Comparison of ENCODE assay signal across 8 cellular contexts in the genomic region with DNA sequence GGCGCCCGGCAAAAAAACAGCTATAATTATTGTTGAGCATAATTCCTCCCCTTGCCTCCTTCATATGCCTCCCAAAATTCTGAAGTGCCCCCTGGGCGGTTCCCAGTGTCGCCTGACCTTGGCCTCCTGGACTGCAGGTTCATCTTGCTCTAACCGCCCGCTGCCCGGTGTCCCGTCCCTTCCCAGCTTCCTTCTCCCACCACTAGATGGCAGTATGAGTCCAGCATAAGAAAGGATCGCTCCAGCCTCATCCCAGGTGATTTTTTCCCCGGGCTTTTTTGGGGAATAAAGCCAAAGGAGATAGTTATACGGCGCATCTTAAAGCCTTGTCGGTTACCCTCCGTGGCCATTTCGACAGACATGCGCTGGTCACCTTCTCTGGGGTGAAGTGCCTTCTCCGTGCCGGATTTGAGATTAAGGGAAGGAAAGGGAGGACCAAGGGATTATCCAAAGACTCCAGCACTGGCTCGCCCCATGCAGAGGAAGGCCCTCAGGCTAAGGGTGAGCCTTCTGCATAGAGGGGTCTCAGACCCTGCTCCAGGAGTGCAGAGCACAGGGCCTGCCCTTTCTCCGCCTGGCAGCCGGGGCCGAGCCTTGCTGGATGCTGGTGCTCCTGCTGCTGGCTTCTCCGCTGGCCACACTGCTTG. TPM values are rescaled to one million over a fixed set of nuclear protein-coding genes. Genes with fewer than 3 reads are reported as not detected.
DNase-seq lines count a peak whose midpoint lies in the region; ATAC-seq and TF ChIP-seq lines count a peak whose summit lies in the region.

No MANE protein-coding gene starts in this region.

- H2AFZ ChIP-seq in mesenchymal stem cell (ENCODE audit: low read depth, low read length): no peak overlapping the region

- no peak overlapping the region for H3K18ac ChIP-seq in mesenchymal stem cell (ENCODE audit: low read depth in 1 of 2, low read length in 2 of 2)

- H2AK5ac ChIP-seq in mesenchymal stem cell (ENCODE audit: low read length, severe bottlenecking): no peak overlapping the region

- H2BK120ac ChIP-seq in mesenchymal stem cell (ENCODE audit: low read depth, low read length): no peak overlapping the region

- no peak overlapping the region for H3K4me3 Mint-ChIP-seq in Caco-2 (ENCODE audit: unreplicated experiment)
- no peak overlapping the region for H3K4me3 Mint-ChIP-seq in endothelial cell (ENCODE audit: unreplicated experiment)
- H3K4me3 Mint-ChIP-seq in stimulated activated memory B cell treated with anti-CD40 and anti-IgM and Interleukin-4, amounts not matched to agents 10 μg/mL and 1 μg/mL and 100 μg/mL, for 72 hours: no peak overlapping the region

- no peaks in the 10 kb centered on the region for H3K36me3 ChIP-seq in Caco-2 (ENCODE audit: control insufficient read depth, insufficient read depth, low read length)
- H3K36me3 ChIP-seq in mesenchymal stem cell (ENCODE audit: control insufficient read depth in 1 of 2, insufficient read depth in 2 of 2, low read depth in 1 of 2, low read length in 2 of 2): peaks cover 0 to 4% of the 10 kb centered on the region in 2 experiments

- H3K4me3 ChIP-seq in Caco-2 (ENCODE audit: low read depth, low read length) (no peak overlapping the region), mesenchymal stem cell (ENCODE audit: insufficient read depth in 1 of 2, low read depth in 1 of 2, low read length in 2 of 2) (no peak overlapping the region)

- H3K9me3 ChIP-seq in Caco-2 (no peaks in the 10 kb centered on the region), mesenchymal stem cell (ENCODE audit: control insufficient read depth, low read length) (no peaks in the 10 kb centered on the region)

- H3K27me3 Mint-ChIP-seq in Caco-2 (ENCODE audit: insufficient read depth, unreplicated experiment) (peaks cover 6% of the 10 kb centered on the region), endothelial cell (ENCODE audit: unreplicated experiment) (no peaks in the 10 kb centered on the region)
- H3K27me3 Mint-ChIP-seq in stimulated activated memory B cell treated with anti-CD40 and anti-IgM and Interleukin-4, amounts not matched to agents 10 μg/mL and 1 μg/mL and 100 μg/mL, for 72 hours: peaks cover 19% of the 10 kb centered on the region

- H3K4me1 ChIP-seq in Caco-2 (no peaks in the 10 kb centered on the region), mesenchymal stem cell (ENCODE audit: control insufficient read depth, insufficient read depth, low read depth, low read length) (peaks cover 2% of the 10 kb centered on the region)

- peak; percentile 81 to 88 for TF ChIP-seq CTCF in Caco-2 (IDR thresholded peaks at IDR 0.05; ENCODE audit: insufficient read depth in 1 of 2, low read depth in 1 of 2, low read length in 1 of 2, severe bottlenecking in 1 of 2, unreplicated experiment in 1 of 2)
- peak; percentile 86 for TF ChIP-seq CTCF in endothelial cell (IDR thresholded peaks at IDR 0.05; ENCODE audit: unreplicated experiment)

- intact Hi-C loops in Caco-2 (cut with micrococcal nuclease; ENCODE audit: unreplicated experiment): loop anchor here (1.0 to 5.0 kb wide), 4 partner anchors 124 to 557 kb away; partner anchors contain the start of gene ETV5

- no peak overlapping the region for H2BK5ac ChIP-seq in mesenchymal stem cell (ENCODE audit: low read depth, low read length, poor library complexity, severe bottlenecking)

- no peak overlapping the region for H3K23ac ChIP-seq in mesenchymal stem cell (ENCODE audit: low read length in 2 of 2)

- no peak overlapping the region for H4K8ac ChIP-seq in mesenchymal stem cell (ENCODE audit: low read length)

- peak; percentile 61 for ATAC-seq in HG03460 (IDR thresholded peaks at IDR 0.05; ENCODE audit: unreplicated experiment)
- ATAC-seq in stimulated activated memory B cell treated with anti-CD40 and anti-IgM and Interleukin-4, amounts not matched to agents 10 μg/mL and 1 μg/mL and 100 μg/mL, for 72 hours: peak; percentile 78
- no peak for ATAC-seq in GM19324 (IDR thresholded peaks at IDR 0.05; ENCODE audit: low FRiP score, unreplicated experiment)

- peak overlapping the region in 1 of 2 experiments; percentile 73 for H2BK12ac ChIP-seq in mesenchymal stem cell (ENCODE audit: low read length in 2 of 2)

- H3K9me3 Mint-ChIP-seq in Caco-2 (ENCODE audit: unreplicated experiment) (no peaks in the 10 kb centered on the region), endothelial cell (ENCODE audit: unreplicated experiment) (no peaks in the 10 kb centered on the region)
- H3K9me3 Mint-ChIP-seq in stimulated activated memory B cell treated with anti-CD40 and anti-IgM and Interleukin-4, amounts not matched to agents 10 μg/mL and 1 μg/mL and 100 μg/mL, for 72 hours: no peaks in the 10 kb centered on the region

- POLR2A ChIA-PET in Caco-2 (lab: Charles Lee): no interaction called here

- DNase-seq in Caco-2 (peak; percentile 67 to 84), NCI-H82 (lab: John Stamatoyannopoulos, UW) (peak; percentile 86), endothelial cell (ENCODE audit: low spot score) (peak; percentile 80), mesenchymal stem cell (peak; percentile 61)
- DNase-seq in activated CD8-positive, alpha-beta memory T cell treated with anti-CD3 and anti-CD28 coated beads for 4 hours (ENCODE audit: low read depth in 2 of 2): peak; percentile 10 to 22

- H4K91ac ChIP-seq in mesenchymal stem cell (ENCODE audit: low read length): no peak overlapping the region

- no peaks in the 10 kb centered on the region for H3K36me3 Mint-ChIP-seq in Caco-2 (ENCODE audit: insufficient read depth, unreplicated experiment)
- no peaks in the 10 kb centered on the region for H3K36me3 Mint-ChIP-seq in endothelial cell (ENCODE audit: low read depth, unreplicated experiment)
- H3K36me3 Mint-ChIP-seq in stimulated activated memory B cell treated with anti-CD40 and anti-IgM and Interleukin-4, amounts not matched to agents 10 μg/mL and 1 μg/mL and 100 μg/mL, for 72 hours: no peaks in the 10 kb centered on the region

- WGBS in mesenchymal stem cell: 21% methylated on average over 23 of the region's 23 CpGs

- no peak overlapping the region for H2BK15ac ChIP-seq in mesenchymal stem cell (ENCODE audit: low read depth, poor library complexity, severe bottlenecking)

- CTCF ChIA-PET in Caco-2 (lab: Charles Lee): interaction anchor here (0.5 to 1.2 kb wide), 10 partner anchors 20 to 557 kb away, joined by 3 to 13 read pairs (median 3); no protein-coding TSS in a partner anchor

- no peak overlapping the region for H3K14ac ChIP-seq in mesenchymal stem cell (ENCODE audit: low read length in 2 of 2)

- H3K27ac Mint-ChIP-seq in Caco-2 (ENCODE audit: unreplicated experiment) (no peak overlapping the region), endothelial cell (ENCODE audit: unreplicated experiment) (no peak overlapping the region)
- no peak overlapping the region for H3K27ac Mint-ChIP-seq in stimulated activated memory B cell treated with anti-CD40 and anti-IgM and Interleukin-4, amounts not matched to agents 10 μg/mL and 1 μg/mL and 100 μg/mL, for 72 hours

- no TSS peak for BruUV-seq in Caco-2 (replicated peaks; lab: Mats Ljungman, UMichigan)

- H3K27me3 ChIP-seq in Caco-2 (replicated peaks; ENCODE audit: control insufficient read depth, insufficient read depth, low read length) (no peaks in the 10 kb centered on the region), mesenchymal stem cell (ENCODE audit: control insufficient read depth in 1 of 2, insufficient read depth in 1 of 2, low read length in 2 of 2) (peaks cover 0 to 4% of the 10 kb centered on the region in 2 experiments)

- no peak overlapping the region for H3K9ac ChIP-seq in mesenchymal stem cell (ENCODE audit: low read length)

- no peak overlapping the region for H3K27ac ChIP-seq in mesenchymal stem cell (ENCODE audit: low read length, poor library complexity, severe bottlenecking)

- H3K4me1 Mint-ChIP-seq in Caco-2 (ENCODE audit: low read depth, unreplicated experiment) (no peaks in the 10 kb centered on the region), endothelial cell (ENCODE audit: unreplicated experiment) (peaks cover 40% of the 10 kb centered on the region)
- peaks cover 13% of the 10 kb centered on the region for H3K4me1 Mint-ChIP-seq in stimulated activated memory B cell treated with anti-CD40 and anti-IgM and Interleukin-4, amounts not matched to agents 10 μg/mL and 1 μg/mL and 100 μg/mL, for 72 hours

- no peak overlapping the region for H3K4ac ChIP-seq in mesenchymal stem cell (ENCODE audit: low read depth in 1 of 2, low read length in 2 of 2)

- no peak overlapping the region for H3K4me2 ChIP-seq in mesenchymal stem cell (ENCODE audit: low read length, poor library complexity, severe bottlenecking)

- no peaks in the 10 kb centered on the region for H3K79me1 ChIP-seq in mesenchymal stem cell (replicated peaks; ENCODE audit: low read length, poor library complexity, severe bottlenecking)

RNA-seq across cellular contexts. Expression of gene TRA2B, which starts 45.8 kb away (rescaled TPM):
- 197 and 204 TPM in 2 replicates for total RNA-seq in Caco-2 (2022)
- total RNA-seq in endothelial cell (ENCODE audit: unreplicated experiment): 132 TPM
- polyA plus RNA-seq in mesenchymal stem cell (2013, experiment 1 of 2): 130 TPM
- polyA plus RNA-seq in mesenchymal stem cell (2013, experiment 2 of 2): 133 TPM

Comparison
In these comparisons a context has a peak if more than half of its experiments do, and no peak if none do; other contexts are left out.
1. DNase-seq: peak in every context shown above with its lines; median percentile 86 in NCI-H82; 80 in endothelial cell; 76 in Caco-2; 61 in mesenchymal stem cell; 16 in activated CD8-positive, alpha-beta memory T cell treated with anti-CD3 and anti-CD28 coated beads for 4 hours.